Comparison of ENCODE assay signal across 8 cellular contexts in the genomic region with DNA sequence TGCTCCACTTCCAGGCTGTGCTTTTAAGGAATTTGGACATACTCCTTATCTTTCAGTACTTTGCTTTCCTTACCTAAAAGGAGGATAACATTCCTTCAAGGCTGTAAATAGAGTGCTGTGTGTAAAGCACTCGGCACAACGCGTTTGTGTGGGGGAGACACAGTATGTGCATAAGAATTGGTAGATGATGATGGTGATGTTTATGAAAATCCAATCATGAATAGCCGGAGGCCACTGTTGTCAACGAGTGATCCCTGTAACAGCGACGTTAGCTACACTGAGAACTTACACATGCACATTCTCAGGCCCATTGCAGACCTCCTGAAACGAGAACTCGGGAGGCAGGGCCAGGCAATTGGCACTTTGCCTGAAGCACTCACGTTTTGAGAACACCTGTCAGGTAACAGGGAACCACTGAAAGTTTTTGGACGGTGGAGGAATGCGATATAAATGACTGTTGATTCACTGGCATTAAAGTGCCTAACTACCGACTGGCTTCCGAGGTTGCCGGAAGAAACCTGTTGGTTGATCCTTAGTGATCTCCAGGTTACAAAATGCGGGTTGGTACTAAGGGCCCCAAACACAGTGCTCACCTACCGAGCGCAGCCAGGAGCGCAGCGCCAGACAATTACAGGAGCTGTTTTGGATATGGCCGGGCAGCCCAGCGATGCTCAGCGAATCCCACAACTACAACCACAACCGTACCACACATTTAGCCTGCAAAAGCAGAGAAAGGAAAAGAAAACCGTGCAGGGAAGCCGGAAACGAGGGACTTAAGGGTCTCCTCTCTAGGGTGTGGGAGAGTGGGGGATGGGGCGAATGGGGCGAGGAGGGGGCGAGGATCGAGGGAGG. TPM values are rescaled to one million over a fixed set of nuclear protein-coding genes. Genes with fewer than 3 reads are reported as not detected.
DNase-seq lines count a peak whose midpoint lies in the region; ATAC-seq and TF ChIP-seq lines count a peak whose summit lies in the region.

No MANE protein-coding gene starts in this region.

- DNase-seq in Caki2 (ENCODE audit: low read depth) (peak; percentile 7), NCI-H1092 (lab: John Stamatoyannopoulos, UW) (peak; percentile 25), astrocyte of the spinal cord (ENCODE audit: low read depth, low spot score) (peak; percentile 41), iPS-NIHi7 (ENCODE audit: extremely low spot score) (peak; percentile 34), KBM-7 (no peak)
- DNase-seq in stimulated activated CD8-positive, alpha-beta memory T cell treated with anti-CD3 and anti-CD28 coated beads, Interleukin-4, amount 100 ng/mL, for 48 hours: peak; percentile 29

- ATAC-seq in HG03378 (IDR thresholded peaks at IDR 0.05; ENCODE audit: unreplicated experiment) (no peak), HG02938 (IDR thresholded peaks at IDR 0.05; ENCODE audit: unreplicated experiment) (no peak)

- in situ Hi-C loops in Caki2 (cut with HindIII; ENCODE audit: low pct_unique_long_range_greater_than_20kb, low sequenced_read_pairs): no loop called here
- in situ Hi-C loops in astrocyte of the spinal cord (cut with HindIII; ENCODE audit: low sequenced_read_pairs): no loop called here
- in situ Hi-C loops in KBM-7 (cut with MboI; ENCODE audit: low pct_unique_long_range_greater_than_20kb, low sequenced_read_pairs): no loop called here

- peak overlapping the region; percentile 92 for H3K4me3 ChIP-seq in astrocyte of the spinal cord (ENCODE audit: low read depth, low read length)

- TF ChIP-seq CTCF in astrocyte of the spinal cord (IDR thresholded peaks at IDR 0.05; ENCODE audit: low read depth, low read length): no peak

RNA-seq across cellular contexts. Expression of a gene that starts 1.0 kb away (rescaled TPM):
- total RNA-seq in Caki2 (2014; rRNA removed; shearing (Covaris generic); ENCODE audit: low replicate concordance): 41.1 and 41.3 TPM in 2 replicates
